33 cellular contexts compared by ENCODE assay signal in the genomic region with DNA sequence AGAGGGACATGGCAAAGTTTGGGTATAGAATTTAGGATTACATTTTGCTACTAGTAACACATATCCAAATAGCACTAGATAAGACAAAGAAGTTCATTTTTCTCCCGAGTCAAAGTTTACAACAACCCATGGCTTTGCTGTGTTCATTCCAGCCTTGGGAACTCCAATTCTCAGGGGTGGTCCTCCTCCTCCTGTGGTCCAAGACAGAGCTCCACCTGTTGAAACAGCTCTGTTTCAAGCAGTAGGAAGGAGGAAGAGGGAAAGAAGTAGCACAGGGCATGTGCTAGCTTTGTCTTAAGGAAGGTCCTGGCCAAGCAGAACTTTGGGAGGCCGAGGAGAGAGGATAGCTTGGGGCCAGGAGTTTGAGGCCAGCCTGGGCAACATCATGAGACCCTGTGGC.
"Had no signal": no experiment of that assay in that cellular context is flagged by ENCODE, and none has a peak within 500 bp of the region (broad histone marks: within the 10 kb centered on the region; RNA-seq: fewer than 3 reads in every experiment).

No MANE protein-coding gene starts in this region.

- H3K27ac Mint-ChIP-seq: activated B cell treated with CpG ODN at 0.5 μM for 24 hours; activated CD4-positive, alpha-beta memory T cell treated with anti-CD3 and anti-CD28 coated beads for 36 hours; activated CD4-positive, alpha-beta T cell treated with anti-CD3 and anti-CD28 coated beads, Interleukin-2, amount 10 ng/mL, durations not matched to agents 24 days and 14 days; activated CD8-positive, alpha-beta T cell treated with anti-CD3 and anti-CD28 coated beads for 36 hours; activated naive CD4-positive, alpha-beta T cell treated with anti-CD3 and anti-CD28 coated beads for 36 hours; activated naive CD4-positive, alpha-beta T cell treated with anti-CD3 and anti-CD28 coated beads, Interleukin-2, amount 50 U/mL, for 72 hours; activated naive CD8-positive, alpha-beta T cell treated with anti-CD3 and anti-CD28 coated beads for 36 hours; activated T-cell treated with anti-CD3 and anti-CD28 coated beads, Interleukin-2, amount 50 U/mL, for 72 hours; activated T-helper 1 cell treated with anti-CD3 and anti-CD28 coated beads, Interleukin-12 subunit alpha, Interleukin-12 subunit beta, Interleukin-2, Interleukin-4 antibody, amounts not matched to agents 30 ng/mL and 10 ng/mL and 1 ng/mL, durations not matched to agents 14 hours and 24 hours and 36 hours; activated T-helper 17 cell treated with anti-CD3 and anti-CD28 coated beads, Interleukin-2, amount 50 U/mL, for 72 hours; T-helper 1 cell treated with Interleukin-12 subunit alpha and Interleukin-12 subunit beta and Interleukin-4 antibody, amounts not matched to agents 30 μg/mL and 1 μg/mL, for 36 hours; T-helper 2 cell treated with Interferon-gamma antibody and Interleukin-4, amounts not matched to agents 5 μg/mL and 100 μg/mL, for 36 hours had no signal

- H3K4me3 Mint-ChIP-seq: activated B cell treated with CpG ODN at 0.5 μM for 24 hours; activated CD4-positive, alpha-beta memory T cell treated with anti-CD3 and anti-CD28 coated beads for 36 hours; activated CD4-positive, alpha-beta T cell treated with anti-CD3 and anti-CD28 coated beads, Interleukin-2, amount 10 ng/mL, durations not matched to agents 24 days and 14 days; activated CD8-positive, alpha-beta T cell treated with anti-CD3 and anti-CD28 coated beads for 36 hours; activated naive CD4-positive, alpha-beta T cell treated with anti-CD3 and anti-CD28 coated beads for 36 hours; activated naive CD8-positive, alpha-beta T cell treated with anti-CD3 and anti-CD28 coated beads for 36 hours; activated T-cell treated with anti-CD3 and anti-CD28 coated beads, Interleukin-2, amount 50 U/mL, for 4 hours; activated T-cell treated with anti-CD3 and anti-CD28 coated beads, Interleukin-2, amount 50 U/mL, for 72 hours; activated T-helper 1 cell treated with anti-CD3 and anti-CD28 coated beads, Interleukin-12 subunit alpha, Interleukin-12 subunit beta, Interleukin-2, Interleukin-4 antibody, amounts not matched to agents 30 ng/mL and 10 ng/mL and 1 ng/mL, durations not matched to agents 14 hours and 24 hours and 36 hours; activated T-helper 17 cell treated with anti-CD3 and anti-CD28 coated beads, Interleukin-2, amount 50 U/mL, for 72 hours; T-helper 1 cell treated with Interleukin-12 subunit alpha and Interleukin-12 subunit beta and Interleukin-4 antibody, amounts not matched to agents 30 μg/mL and 1 μg/mL, for 36 hours; T-helper 2 cell treated with Interferon-gamma antibody and Interleukin-4, amounts not matched to agents 5 μg/mL and 100 μg/mL, for 36 hours had no signal

- H3K27ac ChIP-seq: adrenal gland, body of pancreas, brain microvascular endothelial cell, breast epithelium, VCaP had no signal

- H3K9me3 ChIP-seq: adrenal gland, body of pancreas, breast epithelium had no signal

- H3K9me3 Mint-ChIP-seq: activated B cell treated with CpG ODN at 0.5 μM for 24 hours; activated CD4-positive, alpha-beta memory T cell treated with anti-CD3 and anti-CD28 coated beads for 36 hours; activated CD4-positive, alpha-beta T cell treated with anti-CD3 and anti-CD28 coated beads, Interleukin-2, amount 10 ng/mL, durations not matched to agents 24 days and 14 days; activated CD8-positive, alpha-beta T cell treated with anti-CD3 and anti-CD28 coated beads for 36 hours; activated naive CD4-positive, alpha-beta T cell treated with anti-CD3 and anti-CD28 coated beads for 36 hours; activated naive CD4-positive, alpha-beta T cell treated with anti-CD3 and anti-CD28 coated beads, Interleukin-2, amount 50 U/mL, for 72 hours; activated naive CD8-positive, alpha-beta T cell treated with anti-CD3 and anti-CD28 coated beads for 36 hours; activated T-cell treated with anti-CD3 and anti-CD28 coated beads, Interleukin-2, amount 50 U/mL, for 4 hours; activated T-cell treated with anti-CD3 and anti-CD28 coated beads, Interleukin-2, amount 50 U/mL, for 72 hours; activated T-helper 1 cell treated with anti-CD3 and anti-CD28 coated beads, Interleukin-12 subunit alpha, Interleukin-12 subunit beta, Interleukin-2, Interleukin-4 antibody, amounts not matched to agents 30 ng/mL and 10 ng/mL and 1 ng/mL, durations not matched to agents 14 hours and 24 hours and 36 hours; activated T-helper 17 cell treated with anti-CD3 and anti-CD28 coated beads, Interleukin-2, amount 50 U/mL, for 72 hours; T-helper 1 cell treated with Interleukin-12 subunit alpha and Interleukin-12 subunit beta and Interleukin-4 antibody, amounts not matched to agents 30 μg/mL and 1 μg/mL, for 36 hours; T-helper 2 cell treated with Interferon-gamma antibody and Interleukin-4, amounts not matched to agents 5 μg/mL and 100 μg/mL, for 36 hours had no signal

- DNase-seq: activated B cell treated with CpG ODN at 0.5 μM for 24 hours; activated CD4-positive, alpha-beta memory T cell treated with anti-CD3 and anti-CD28 coated beads for 36 hours; activated CD4-positive, alpha-beta T cell treated with anti-CD3 and anti-CD28 coated beads for 4 hours; activated CD4-positive, alpha-beta T cell treated with anti-CD3 and anti-CD28 coated beads, Interleukin-2, amount 10 ng/mL, durations not matched to agents 24 days and 14 days; activated CD4-positive, alpha-beta T cell treated with anti-CD3 and anti-CD28 coated beads, Interleukin-2, amount 50 U/mL, for 1 hour; activated CD4-positive, alpha-beta T cell treated with anti-CD3 and anti-CD28 coated beads, Interleukin-2, amount 50 U/mL, for 4 hours; activated CD4-positive, CD25-positive, alpha-beta regulatory T cell treated with anti-CD3 and anti-CD28 coated beads, Interleukin-2, amount 50 U/mL, for 72 hours; activated CD8-positive, alpha-beta T cell treated with anti-CD3 and anti-CD28 coated beads for 36 hours; activated effector memory CD4-positive, alpha-beta T cell treated with anti-CD3 and anti-CD28 coated beads, Interleukin-2, amount 50 U/mL, for 16 hours; activated gamma-delta T cell treated with Interleukin-2 at 50 U/mL for 16 hours; activated naive CD4-positive, alpha-beta T cell; activated naive CD4-positive, alpha-beta T cell treated with anti-CD3 and anti-CD28 coated beads for 36 hours; activated naive CD4-positive, alpha-beta T cell treated with anti-CD3 and anti-CD28 coated beads, Interleukin-2, amount 50 U/mL, for 16 hours; activated naive CD8-positive, alpha-beta T cell treated with anti-CD3 and anti-CD28 coated beads for 36 hours; activated T-cell treated with anti-CD3 and anti-CD28 coated beads for 4 hours; activated T-cell treated with anti-CD3 and anti-CD28 coated beads, Interleukin-2, amount 50 U/mL, for 1 hour; activated T-cell treated with anti-CD3 and anti-CD28 coated beads, Interleukin-2, amount 50 U/mL, for 4 hours; activated T-cell treated with anti-CD3 and anti-CD28 coated beads, Interleukin-2, amount 50 U/mL, for 72 hours; adrenal gland; amniotic stem cell; aorta; body of pancreas; brain microvascular endothelial cell; central memory CD4-positive, alpha-beta T cell; T-helper 2 cell; T-helper 9 cell had no signal

- H3K4me1 Mint-ChIP-seq: activated B cell treated with CpG ODN at 0.5 μM for 24 hours; activated CD4-positive, alpha-beta T cell treated with anti-CD3 and anti-CD28 coated beads, Interleukin-2, amount 10 ng/mL, durations not matched to agents 24 days and 14 days; activated naive CD8-positive, alpha-beta T cell treated with anti-CD3 and anti-CD28 coated beads for 36 hours; activated T-helper 17 cell treated with anti-CD3 and anti-CD28 coated beads, Interleukin-2, amount 50 U/mL, for 72 hours had no signal

- H3K36me3 ChIP-seq: adrenal gland, brain microvascular endothelial cell, breast epithelium had no signal

- H3K4me1 ChIP-seq: adrenal gland, body of pancreas, breast epithelium had no signal

- H3K27me3 Mint-ChIP-seq: activated B cell treated with CpG ODN at 0.5 μM for 24 hours; activated CD4-positive, alpha-beta memory T cell treated with anti-CD3 and anti-CD28 coated beads for 36 hours; activated CD4-positive, alpha-beta T cell treated with anti-CD3 and anti-CD28 coated beads, Interleukin-2, amount 10 ng/mL, durations not matched to agents 24 days and 14 days; activated CD8-positive, alpha-beta T cell treated with anti-CD3 and anti-CD28 coated beads for 36 hours; activated naive CD8-positive, alpha-beta T cell treated with anti-CD3 and anti-CD28 coated beads for 36 hours; activated T-helper 17 cell treated with anti-CD3 and anti-CD28 coated beads, Interleukin-2, amount 50 U/mL, for 72 hours had no signal

- H3K36me3 Mint-ChIP-seq: activated CD4-positive, alpha-beta memory T cell treated with anti-CD3 and anti-CD28 coated beads for 36 hours; activated naive CD4-positive, alpha-beta T cell treated with anti-CD3 and anti-CD28 coated beads, Interleukin-2, amount 50 U/mL, for 72 hours; activated naive CD8-positive, alpha-beta T cell treated with anti-CD3 and anti-CD28 coated beads for 36 hours had no signal

- ATAC-seq: activated CD8-positive, alpha-beta T cell treated with anti-CD3 and anti-CD28 coated beads for 36 hours; activated naive CD4-positive, alpha-beta T cell treated with anti-CD3 and anti-CD28 coated beads, Interleukin-2, amount 50 U/mL, for 72 hours; activated T-cell treated with anti-CD3 and anti-CD28 coated beads, Interleukin-2, amount 50 U/mL, for 4 hours; activated T-cell treated with anti-CD3 and anti-CD28 coated beads, Interleukin-2, amount 50 U/mL, for 72 hours; activated T-helper 17 cell treated with anti-CD3 and anti-CD28 coated beads, Interleukin-2, amount 50 U/mL, for 72 hours; body of pancreas had no signal

- H3K27me3 ChIP-seq: adrenal gland, body of pancreas, brain microvascular endothelial cell, breast epithelium had no signal

- H3K4me3 ChIP-seq: adrenal gland, body of pancreas, breast epithelium had no signal
